ENCODE assay signal across 3 cellular contexts in genomic region chr14:63661881-63662280, GRCh38. TPM values are rescaled to one million over a fixed set of nuclear protein-coding genes. Genes with fewer than 3 reads are reported as not detected.
DNase-seq lines count a peak whose midpoint lies in the region; ATAC-seq and TF ChIP-seq lines count a peak whose summit lies in the region.
"Not testable (repeated sequence)": the region's sequence is repeated elsewhere in the genome, so short reads cannot be mapped to it uniquely, and the experiment has no call there.

No MANE protein-coding gene starts in this region.

- ATAC-seq in left lung = peak; percentile 46

- not testable (repeated sequence) for H3K4me3 ChIP-seq in left lung; thyroid gland (replicated peaks in 1 of 3)

- DNase-seq in activated CD4-positive, alpha-beta T cell treated with anti-CD3 and anti-CD28 coated beads, Interleukin-2, amount 10 ng/mL, durations not matched to agents 24 days and 14 days = peak; percentile 37
- not testable (repeated sequence) for DNase-seq in left lung
- peak; percentile 55 to 61 for DNase-seq in thyroid gland

- not testable (repeated sequence) for TF ChIP-seq CTCF in left lung (IDR thresholded peaks at IDR 0.05); thyroid gland (IDR thresholded peaks at IDR 0.05)

- not testable (repeated sequence) for H3K4me1 ChIP-seq in left lung, thyroid gland

- 40 to 65% methylated on average over 10 of the region's 10 CpGs for WGBS in thyroid gland, 2 donors

- not testable (repeated sequence) for H3K27ac Mint-ChIP-seq in activated CD4-positive, alpha-beta T cell treated with anti-CD3 and anti-CD28 coated beads, Interleukin-2, amount 10 ng/mL, durations not matched to agents 24 days and 14 days

- H3K27me3 Mint-ChIP-seq in activated CD4-positive, alpha-beta T cell treated with anti-CD3 and anti-CD28 coated beads, Interleukin-2, amount 10 ng/mL, durations not matched to agents 24 days and 14 days = not testable (repeated sequence)

- not testable (repeated sequence) for H3K27me3 ChIP-seq in left lung, thyroid gland

- H3K9me3 ChIP-seq in left lung, thyroid gland: not testable (repeated sequence)

- not testable (repeated sequence) for TF ChIP-seq POLR2A in thyroid gland (IDR thresholded peaks at IDR 0.05)

- not testable (repeated sequence) for H3K36me3 Mint-ChIP-seq in activated CD4-positive, alpha-beta T cell treated with anti-CD3 and anti-CD28 coated beads, Interleukin-2, amount 10 ng/mL, durations not matched to agents 24 days and 14 days (ENCODE audit: low read depth)

- H3K9me3 Mint-ChIP-seq in activated CD4-positive, alpha-beta T cell treated with anti-CD3 and anti-CD28 coated beads, Interleukin-2, amount 10 ng/mL, durations not matched to agents 24 days and 14 days = not testable (repeated sequence)

- not testable (repeated sequence) for H3K4me1 Mint-ChIP-seq in activated CD4-positive, alpha-beta T cell treated with anti-CD3 and anti-CD28 coated beads, Interleukin-2, amount 10 ng/mL, durations not matched to agents 24 days and 14 days

- H3K36me3 ChIP-seq in left lung, thyroid gland: not testable (repeated sequence)

- not testable (repeated sequence) for H3K4me3 Mint-ChIP-seq in activated CD4-positive, alpha-beta T cell treated with anti-CD3 and anti-CD28 coated beads, Interleukin-2, amount 10 ng/mL, durations not matched to agents 24 days and 14 days

- intact Hi-C loops in activated CD4-positive, alpha-beta T cell treated with anti-CD3 and anti-CD28 coated beads, Interleukin-2, amount 10 ng/mL, durations not matched to agents 24 days and 14 days (cut with micrococcal nuclease); left lung (cut with DNase I); thyroid gland (cut with DNase I): not testable (repeated sequence)

- H3K27ac ChIP-seq in left lung, thyroid gland: not testable (repeated sequence)

RNA-seq across cellular contexts. Expression of gene WDR89, which starts 20.2 kb away (rescaled TPM):
- total RNA-seq in activated CD4-positive, alpha-beta T cell treated with anti-CD3 and anti-CD28 coated beads, Interleukin-2, amount 10 ng/mL, durations not matched to agents 24 days and 14 days = 32.6 and 33.1 TPM in 2 replicates
- total RNA-seq in left lung (10 to 100 TPM; 10.9 to 13.4 TPM), thyroid gland (10 to 100 TPM in 3 of 4 donors, 1 to 10 TPM in 1; 9.4 to 15.0 (median 13.5) TPM)
